1 cellular context compared by ENCODE assay signal in the genomic region with DNA sequence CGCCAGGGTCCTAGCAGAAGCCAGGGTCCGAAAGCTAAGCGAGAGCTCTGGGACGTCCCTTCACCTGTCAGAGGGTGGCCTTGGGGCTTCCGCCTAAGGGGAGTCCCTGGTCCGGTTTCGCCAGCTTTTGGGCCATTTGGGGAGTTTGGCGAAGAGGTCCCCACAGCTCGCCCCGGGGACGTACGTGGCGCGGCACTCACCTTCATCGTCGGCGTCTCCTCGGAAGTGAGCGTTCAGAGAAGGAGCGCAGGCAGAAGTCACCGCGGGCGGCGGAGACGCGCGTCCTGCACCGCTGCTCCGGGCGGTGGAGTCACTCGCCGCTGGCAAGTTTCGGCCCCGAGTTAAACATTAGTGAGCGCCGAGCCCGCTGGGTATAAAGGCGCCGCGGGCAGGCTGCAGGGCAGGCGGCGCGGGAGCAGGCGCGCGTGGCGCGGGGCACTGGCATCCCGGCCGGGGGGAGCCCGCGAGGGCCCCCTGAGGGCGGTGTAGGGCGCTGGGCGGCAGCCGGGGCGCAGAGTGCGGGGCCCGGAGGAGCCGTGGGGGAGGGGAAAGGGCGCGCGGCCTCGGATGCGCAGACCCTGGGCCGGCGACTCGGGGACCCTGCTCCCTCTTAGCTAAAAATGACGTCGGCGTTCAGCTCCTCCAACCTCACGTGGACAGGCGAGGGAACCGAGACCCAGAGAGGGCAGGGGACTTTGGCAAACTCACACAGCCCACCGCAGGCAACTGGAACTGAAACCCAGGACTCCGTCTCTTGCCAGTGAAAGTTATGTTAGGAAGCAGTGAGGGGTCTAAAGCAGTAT.
A peak's percentile ranks its signal among the peaks of the same experiment; 100 is the strongest.
TF ChIP-seq lines count a peak whose summit lies in the region.

A gene (minus strand): TSS at position 440 of the 803 bp plus-strand sequence. CDS start 234 bp downstream, at position 206.

TF ChIP-seq in HepG2, 621 proteins besides CTCF, POLR2A, EP300 and RAD21 (continued from another document and continues in another):
- peak; percentile 53; the same call in 1 of the 2 replicates for TF ChIP-seq ZFP41 (CRISPR knock-in tag; IDR thresholded peaks at IDR 0.05; ENCODE audit: borderline replicate concordance)
- TF ChIP-seq CEBPB (IDR thresholded peaks at IDR 0.05; ENCODE audit: borderline replicate concordance, low read depth, low read length): no peak
- TF ChIP-seq, protein P1, sequence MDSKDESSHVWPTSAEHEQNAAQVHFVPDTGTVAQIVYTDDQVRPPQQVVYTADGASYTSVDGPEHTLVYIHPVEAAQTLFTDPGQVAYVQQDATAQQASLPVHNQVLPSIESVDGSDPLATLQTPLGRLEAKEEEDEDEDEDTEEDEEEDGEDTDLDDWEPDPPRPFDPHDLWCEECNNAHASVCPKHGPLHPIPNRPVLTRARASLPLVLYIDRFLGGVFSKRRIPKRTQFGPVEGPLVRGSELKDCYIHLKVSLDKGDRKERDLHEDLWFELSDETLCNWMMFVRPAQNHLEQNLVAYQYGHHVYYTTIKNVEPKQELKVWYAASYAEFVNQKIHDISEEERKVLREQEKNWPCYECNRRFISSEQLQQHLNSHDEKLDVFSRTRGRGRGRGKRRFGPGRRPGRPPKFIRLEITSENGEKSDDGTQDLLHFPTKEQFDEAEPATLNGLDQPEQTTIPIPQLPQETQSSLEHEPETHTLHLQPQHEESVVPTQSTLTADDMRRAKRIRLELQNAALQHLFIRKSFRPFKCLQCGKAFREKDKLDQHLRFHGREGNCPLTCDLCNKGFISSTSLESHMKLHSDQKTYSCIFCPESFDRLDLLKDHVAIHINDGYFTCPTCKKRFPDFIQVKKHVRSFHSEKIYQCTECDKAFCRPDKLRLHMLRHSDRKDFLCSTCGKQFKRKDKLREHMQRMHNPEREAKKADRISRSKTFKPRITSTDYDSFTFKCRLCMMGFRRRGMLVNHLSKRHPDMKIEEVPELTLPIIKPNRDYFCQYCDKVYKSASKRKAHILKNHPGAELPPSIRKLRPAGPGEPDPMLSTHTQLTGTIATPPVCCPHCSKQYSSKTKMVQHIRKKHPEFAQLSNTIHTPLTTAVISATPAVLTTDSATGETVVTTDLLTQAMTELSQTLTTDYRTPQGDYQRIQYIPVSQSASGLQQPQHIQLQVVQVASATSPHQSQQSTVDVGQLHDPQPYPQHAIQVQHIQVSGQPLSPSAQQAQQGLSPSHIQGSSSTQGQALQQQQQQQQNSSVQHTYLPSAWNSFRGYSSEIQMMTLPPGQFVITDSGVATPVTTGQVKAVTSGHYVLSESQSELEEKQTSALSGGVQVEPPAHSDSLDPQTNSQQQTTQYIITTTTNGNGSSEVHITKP (CRISPR knock-in tag; IDR thresholded peaks at IDR 0.05; ENCODE audit: low read depth): no peak
- TF ChIP-seq HDAC6 (IDR thresholded peaks at IDR 0.05; ENCODE audit: low read depth, low read length): no peak
- no peak; the same call in 1 of the 2 replicates for TF ChIP-seq IRX3 (CRISPR knock-in tag; IDR thresholded peaks at IDR 0.05; ENCODE audit: borderline replicate concordance, low read depth)
- TF ChIP-seq RXRA (CRISPR knock-in tag; IDR thresholded peaks at IDR 0.05): peak; percentile 49; the same call in 1 of the 2 replicates
- TF ChIP-seq RFXANK (CRISPR knock-in tag; IDR thresholded peaks at IDR 0.05): no peak
- TF ChIP-seq ZSCAN20 (CRISPR knock-in tag; IDR thresholded peaks at IDR 0.05; ENCODE audit: borderline replicate concordance): no peak; the same call in 1 of the 2 replicates
- TF ChIP-seq ZC3H4 (CRISPR knock-in tag; IDR thresholded peaks at IDR 0.05; ENCODE audit: borderline replicate concordance): no peak
- no peak for TF ChIP-seq ATF7 (IDR thresholded peaks at IDR 0.05)
- TF ChIP-seq ATF7 (CRISPR knock-in tag; IDR thresholded peaks at IDR 0.05): no peak; the same call in 1 of the 2 replicates
- no peak; the same call in 1 of the 2 replicates for TF ChIP-seq DMAP1 (CRISPR knock-in tag; IDR thresholded peaks at IDR 0.05)
- peak; percentile 60 for TF ChIP-seq ZNF232 (CRISPR knock-in tag; IDR thresholded peaks at IDR 0.05; ENCODE audit: borderline replicate concordance)
- peak; percentile 57; the same call in 1 of the 2 replicates for TF ChIP-seq ZNF605 (CRISPR knock-in tag; IDR thresholded peaks at IDR 0.05)
- TF ChIP-seq, protein P2, sequence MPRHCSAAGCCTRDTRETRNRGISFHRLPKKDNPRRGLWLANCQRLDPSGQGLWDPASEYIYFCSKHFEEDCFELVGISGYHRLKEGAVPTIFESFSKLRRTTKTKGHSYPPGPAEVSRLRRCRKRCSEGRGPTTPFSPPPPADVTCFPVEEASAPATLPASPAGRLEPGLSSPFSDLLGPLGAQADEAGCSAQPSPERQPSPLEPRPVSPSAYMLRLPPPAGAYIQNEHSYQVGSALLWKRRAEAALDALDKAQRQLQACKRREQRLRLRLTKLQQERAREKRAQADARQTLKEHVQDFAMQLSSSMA (CRISPR knock-in tag; IDR thresholded peaks at IDR 0.05): peak; percentile 55; the same call in 1 of the 2 replicates
- TF ChIP-seq ZNF563 (CRISPR knock-in tag; IDR thresholded peaks at IDR 0.05): peak; percentile 95
- TF ChIP-seq GABPB1 (CRISPR knock-in tag; IDR thresholded peaks at IDR 0.05): peak; percentile 65; the same call in 1 of the 2 replicates
- peak; percentile 29; the same call in 1 of the 2 replicates for TF ChIP-seq YEATS4 (CRISPR knock-in tag; IDR thresholded peaks at IDR 0.05; ENCODE audit: borderline replicate concordance)
- TF ChIP-seq FOXM1 (CRISPR knock-in tag; IDR thresholded peaks at IDR 0.05): no peak
- TF ChIP-seq, protein P3, sequence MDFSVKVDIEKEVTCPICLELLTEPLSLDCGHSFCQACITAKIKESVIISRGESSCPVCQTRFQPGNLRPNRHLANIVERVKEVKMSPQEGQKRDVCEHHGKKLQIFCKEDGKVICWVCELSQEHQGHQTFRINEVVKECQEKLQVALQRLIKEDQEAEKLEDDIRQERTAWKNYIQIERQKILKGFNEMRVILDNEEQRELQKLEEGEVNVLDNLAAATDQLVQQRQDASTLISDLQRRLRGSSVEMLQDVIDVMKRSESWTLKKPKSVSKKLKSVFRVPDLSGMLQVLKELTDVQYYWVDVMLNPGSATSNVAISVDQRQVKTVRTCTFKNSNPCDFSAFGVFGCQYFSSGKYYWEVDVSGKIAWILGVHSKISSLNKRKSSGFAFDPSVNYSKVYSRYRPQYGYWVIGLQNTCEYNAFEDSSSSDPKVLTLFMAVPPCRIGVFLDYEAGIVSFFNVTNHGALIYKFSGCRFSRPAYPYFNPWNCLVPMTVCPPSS (IDR thresholded peaks at IDR 0.05): no peak
- peak; percentile 91 for TF ChIP-seq ARNT2 (CRISPR knock-in tag; IDR thresholded peaks at IDR 0.05; ENCODE audit: low read depth)
- peak; percentile 39 for TF ChIP-seq PHF20 (CRISPR knock-in tag; IDR thresholded peaks at IDR 0.05)
- no peak for TF ChIP-seq KDM4B (CRISPR knock-in tag; IDR thresholded peaks at IDR 0.05)
- no peak for TF ChIP-seq ZNF670 (CRISPR knock-in tag; IDR thresholded peaks at IDR 0.05; ENCODE audit: borderline replicate concordance)
- TF ChIP-seq ZNF709 (CRISPR knock-in tag; IDR thresholded peaks at IDR 0.05): peak; percentile 93
- no peak for TF ChIP-seq MAFF (IDR thresholded peaks at IDR 0.05; ENCODE audit: low read depth, low read length)
- TF ChIP-seq NFIC (IDR thresholded peaks at IDR 0.05; ENCODE audit: low read length): no peak
- TF ChIP-seq FOXK1 (CRISPR knock-in tag; IDR thresholded peaks at IDR 0.05; ENCODE audit: borderline replicate concordance, low read depth): no peak
- no peak; the same call in 1 of the 2 replicates for TF ChIP-seq GPN1 (CRISPR knock-in tag; IDR thresholded peaks at IDR 0.05; ENCODE audit: borderline replicate concordance)
- no peak for TF ChIP-seq JUNB (CRISPR knock-in tag; IDR thresholded peaks at IDR 0.05; ENCODE audit: borderline replicate concordance)
- TF ChIP-seq PTBP1 (IDR thresholded peaks at IDR 0.05; ENCODE audit: low read depth, low read length, poor library complexity, severe bottlenecking): no peak
- TF ChIP-seq GLI4 (CRISPR knock-in tag; IDR thresholded peaks at IDR 0.05; ENCODE audit: borderline replicate concordance): 0 out of 2 replicates have a peak, but pooled peaks have one; percentile 5
- 0 out of 2 replicates have a peak, but pooled peaks have one; percentile 26 for TF ChIP-seq ZNF547 (CRISPR knock-in tag; IDR thresholded peaks at IDR 0.05)
- TF ChIP-seq IRF2 (CRISPR knock-in tag; IDR thresholded peaks at IDR 0.05): no peak
- TF ChIP-seq ZNF703 (CRISPR knock-in tag; IDR thresholded peaks at IDR 0.05; ENCODE audit: borderline replicate concordance): no peak; the same call in 1 of the 2 replicates
- TF ChIP-seq SNRNP70 (IDR thresholded peaks at IDR 0.05; ENCODE audit: low read depth, low read length): no peak
- TF ChIP-seq, protein P4, sequence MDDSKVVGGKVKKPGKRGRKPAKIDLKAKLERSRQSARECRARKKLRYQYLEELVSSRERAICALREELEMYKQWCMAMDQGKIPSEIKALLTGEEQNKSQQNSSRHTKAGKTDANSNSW (CRISPR knock-in tag; IDR thresholded peaks at IDR 0.05; ENCODE audit: borderline replicate concordance): no peak
- no peak for TF ChIP-seq TGIF2 (CRISPR knock-in tag; IDR thresholded peaks at IDR 0.05)
- no peak for TF ChIP-seq ZNF577 (CRISPR knock-in tag; IDR thresholded peaks at IDR 0.05; ENCODE audit: borderline replicate concordance, low read depth)
- no peak for TF ChIP-seq KLF6 (CRISPR knock-in tag; IDR thresholded peaks at IDR 0.05)
- TF ChIP-seq ZNF20 (CRISPR knock-in tag; IDR thresholded peaks at IDR 0.05): no peak
- TF ChIP-seq RARG (CRISPR knock-in tag; IDR thresholded peaks at IDR 0.05; ENCODE audit: low read depth): peak; percentile 42; the same call in 1 of the 2 replicates
- no peak for TF ChIP-seq ZFP36L1 (CRISPR knock-in tag; IDR thresholded peaks at IDR 0.05)
- no peak for TF ChIP-seq SRF (IDR thresholded peaks at IDR 0.05; ENCODE audit: low read depth, low read length)
- TF ChIP-seq ZNF672 (CRISPR knock-in tag; IDR thresholded peaks at IDR 0.05): no peak
- TF ChIP-seq, protein P5, sequence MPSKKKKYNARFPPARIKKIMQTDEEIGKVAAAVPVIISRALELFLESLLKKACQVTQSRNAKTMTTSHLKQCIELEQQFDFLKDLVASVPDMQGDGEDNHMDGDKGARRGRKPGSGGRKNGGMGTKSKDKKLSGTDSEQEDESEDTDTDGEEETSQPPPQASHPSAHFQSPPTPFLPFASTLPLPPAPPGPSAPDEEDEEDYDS (CRISPR knock-in tag; IDR thresholded peaks at IDR 0.05): peak; percentile 93
- TF ChIP-seq, protein P6, sequence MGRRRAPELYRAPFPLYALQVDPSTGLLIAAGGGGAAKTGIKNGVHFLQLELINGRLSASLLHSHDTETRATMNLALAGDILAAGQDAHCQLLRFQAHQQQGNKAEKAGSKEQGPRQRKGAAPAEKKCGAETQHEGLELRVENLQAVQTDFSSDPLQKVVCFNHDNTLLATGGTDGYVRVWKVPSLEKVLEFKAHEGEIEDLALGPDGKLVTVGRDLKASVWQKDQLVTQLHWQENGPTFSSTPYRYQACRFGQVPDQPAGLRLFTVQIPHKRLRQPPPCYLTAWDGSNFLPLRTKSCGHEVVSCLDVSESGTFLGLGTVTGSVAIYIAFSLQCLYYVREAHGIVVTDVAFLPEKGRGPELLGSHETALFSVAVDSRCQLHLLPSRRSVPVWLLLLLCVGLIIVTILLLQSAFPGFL (CRISPR knock-in tag; IDR thresholded peaks at IDR 0.05): no peak
- no peak for TF ChIP-seq ZNF772 (CRISPR knock-in tag; IDR thresholded peaks at IDR 0.05)
- TF ChIP-seq ZNF891 (CRISPR knock-in tag; IDR thresholded peaks at IDR 0.05): peak; percentile 81; the same call in 1 of the 2 replicates
- TF ChIP-seq ZMAT3 (CRISPR knock-in tag; conservative IDR thresholded peaks at IDR 0.05): no peak
- TF ChIP-seq, protein P7, sequence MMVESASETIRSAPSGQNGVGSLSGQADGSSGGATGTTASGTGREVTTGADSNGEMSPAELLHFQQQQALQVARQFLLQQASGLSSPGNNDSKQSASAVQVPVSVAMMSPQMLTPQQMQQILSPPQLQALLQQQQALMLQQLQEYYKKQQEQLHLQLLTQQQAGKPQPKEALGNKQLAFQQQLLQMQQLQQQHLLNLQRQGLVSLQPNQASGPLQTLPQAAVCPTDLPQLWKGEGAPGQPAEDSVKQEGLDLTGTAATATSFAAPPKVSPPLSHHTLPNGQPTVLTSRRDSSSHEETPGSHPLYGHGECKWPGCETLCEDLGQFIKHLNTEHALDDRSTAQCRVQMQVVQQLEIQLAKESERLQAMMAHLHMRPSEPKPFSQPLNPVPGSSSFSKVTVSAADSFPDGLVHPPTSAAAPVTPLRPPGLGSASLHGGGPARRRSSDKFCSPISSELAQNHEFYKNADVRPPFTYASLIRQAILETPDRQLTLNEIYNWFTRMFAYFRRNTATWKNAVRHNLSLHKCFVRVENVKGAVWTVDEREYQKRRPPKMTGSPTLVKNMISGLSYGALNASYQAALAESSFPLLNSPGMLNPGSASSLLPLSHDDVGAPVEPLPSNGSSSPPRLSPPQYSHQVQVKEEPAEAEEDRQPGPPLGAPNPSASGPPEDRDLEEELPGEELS (CRISPR knock-in tag; IDR thresholded peaks at IDR 0.05): peak; percentile 68
- no peak for TF ChIP-seq MIER2 (CRISPR knock-in tag; IDR thresholded peaks at IDR 0.05)
- TF ChIP-seq ZNF776 (CRISPR knock-in tag; IDR thresholded peaks at IDR 0.05): no peak
- TF ChIP-seq ZSCAN9 (CRISPR knock-in tag; IDR thresholded peaks at IDR 0.05; ENCODE audit: borderline replicate concordance): peak; percentile 38; the same call in 1 of the 2 replicates
- TF ChIP-seq, protein P8, sequence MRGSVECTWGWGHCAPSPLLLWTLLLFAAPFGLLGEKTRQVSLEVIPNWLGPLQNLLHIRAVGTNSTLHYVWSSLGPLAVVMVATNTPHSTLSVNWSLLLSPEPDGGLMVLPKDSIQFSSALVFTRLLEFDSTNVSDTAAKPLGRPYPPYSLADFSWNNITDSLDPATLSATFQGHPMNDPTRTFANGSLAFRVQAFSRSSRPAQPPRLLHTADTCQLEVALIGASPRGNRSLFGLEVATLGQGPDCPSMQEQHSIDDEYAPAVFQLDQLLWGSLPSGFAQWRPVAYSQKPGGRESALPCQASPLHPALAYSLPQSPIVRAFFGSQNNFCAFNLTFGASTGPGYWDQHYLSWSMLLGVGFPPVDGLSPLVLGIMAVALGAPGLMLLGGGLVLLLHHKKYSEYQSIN (CRISPR knock-in tag; IDR thresholded peaks at IDR 0.05; ENCODE audit: borderline replicate concordance): no peak
- TF ChIP-seq EEA1 (CRISPR knock-in tag; IDR thresholded peaks at IDR 0.05; ENCODE audit: borderline replicate concordance): no peak; the same call in 1 of the 2 replicates
- TF ChIP-seq ZNF3 (CRISPR knock-in tag; IDR thresholded peaks at IDR 0.05): no peak
- peak; percentile 69; the same call in 1 of the 2 replicates for TF ChIP-seq ZNF501 (CRISPR knock-in tag; IDR thresholded peaks at IDR 0.05)
- no peak for TF ChIP-seq NFYC (CRISPR knock-in tag; IDR thresholded peaks at IDR 0.05)
- TF ChIP-seq ZNF441 (CRISPR knock-in tag; IDR thresholded peaks at IDR 0.05; ENCODE audit: borderline replicate concordance): 0 out of 2 replicates have a peak, but pooled peaks have one; percentile 55
- TF ChIP-seq, protein P9, sequence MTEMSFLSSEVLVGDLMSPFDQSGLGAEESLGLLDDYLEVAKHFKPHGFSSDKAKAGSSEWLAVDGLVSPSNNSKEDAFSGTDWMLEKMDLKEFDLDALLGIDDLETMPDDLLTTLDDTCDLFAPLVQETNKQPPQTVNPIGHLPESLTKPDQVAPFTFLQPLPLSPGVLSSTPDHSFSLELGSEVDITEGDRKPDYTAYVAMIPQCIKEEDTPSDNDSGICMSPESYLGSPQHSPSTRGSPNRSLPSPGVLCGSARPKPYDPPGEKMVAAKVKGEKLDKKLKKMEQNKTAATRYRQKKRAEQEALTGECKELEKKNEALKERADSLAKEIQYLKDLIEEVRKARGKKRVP (CRISPR knock-in tag; IDR thresholded peaks at IDR 0.05): no peak
- TF ChIP-seq SMARCE1 (IDR thresholded peaks at IDR 0.05; ENCODE audit: borderline replicate concordance): no peak
- no peak for TF ChIP-seq ZNF75D (CRISPR knock-in tag; IDR thresholded peaks at IDR 0.05; ENCODE audit: borderline replicate concordance)
- peak; percentile 62 for TF ChIP-seq CBFB (CRISPR knock-in tag; IDR thresholded peaks at IDR 0.05)
